ENCODE assay signal across 14 cellular contexts in genomic region chr1:88888755-88889154, GRCh38. TPM values are rescaled to one million over a fixed set of nuclear protein-coding genes. Genes with fewer than 3 reads are reported as not detected.
DNase-seq lines count a peak whose midpoint lies in the region; ATAC-seq lines count a peak whose summit lies in the region.
"Had no signal": no experiment of that assay in that cellular context is flagged by ENCODE, and none has a peak within 500 bp of the region (broad histone marks: within the 10 kb centered on the region; RNA-seq: fewer than 3 reads in every experiment).

No MANE protein-coding gene starts in this region.

- no peaks in the 10 kb centered on the region for H3K27me3 Mint-ChIP-seq in activated naive CD4-positive, alpha-beta T cell treated with anti-CD3 and anti-CD28 coated beads, Interleukin-2, amount 10 ng/mL, durations not matched to agents 7 days and 5 days
- no peaks in the 10 kb centered on the region for H3K27me3 Mint-ChIP-seq in T-helper 17 cell
- no peaks in the 10 kb centered on the region for H3K27me3 Mint-ChIP-seq in stimulated activated naive B cell treated with anti-CD40 and anti-IgM and Interleukin-4, amounts not matched to agents 10 μg/mL and 1 μg/mL and 100 μg/mL, for 72 hours

- peak overlapping the region; percentile 28 for H3K4me3 Mint-ChIP-seq in activated naive CD4-positive, alpha-beta T cell treated with anti-CD3 and anti-CD28 coated beads, Interleukin-2, amount 10 ng/mL, durations not matched to agents 7 days and 5 days
- H3K4me3 Mint-ChIP-seq in T-helper 17 cell = peak overlapping the region; percentile 84
- H3K4me3 Mint-ChIP-seq in stimulated activated naive B cell treated with anti-CD40 and anti-IgM and Interleukin-4, amounts not matched to agents 10 μg/mL and 1 μg/mL and 100 μg/mL, for 72 hours = no peak overlapping the region

- H3K4me1 Mint-ChIP-seq in activated naive CD4-positive, alpha-beta T cell treated with anti-CD3 and anti-CD28 coated beads, Interleukin-2, amount 10 ng/mL, durations not matched to agents 7 days and 5 days = peaks cover 46% of the 10 kb centered on the region
- peaks cover 45% of the 10 kb centered on the region for H3K4me1 Mint-ChIP-seq in T-helper 17 cell
- H3K4me1 Mint-ChIP-seq in stimulated activated naive B cell treated with anti-CD40 and anti-IgM and Interleukin-4, amounts not matched to agents 10 μg/mL and 1 μg/mL and 100 μg/mL, for 72 hours = peaks cover 21 to 22% of the 10 kb centered on the region in 2 donors

- H3K36me3 ChIP-seq in endocrine pancreas (ENCODE audit: control insufficient read depth, insufficient read depth, low read length) = no peaks in the 10 kb centered on the region
- H3K36me3 ChIP-seq: ovary had no signal

- no peak for DNase-seq in activated naive CD4-positive, alpha-beta T cell treated with anti-CD3 and anti-CD28 coated beads, Interleukin-2, amount 10 ng/mL, durations not matched to agents 7 days and 5 days
- no peak for DNase-seq in activated naive CD4-positive, alpha-beta T cell treated with Interleukin-2 at 50 U/mL for 16 hours
- DNase-seq in T-helper 17 cell (no peak), GF-D8 (lab: John Stamatoyannopoulos, UW) (no peak)
- DNase-seq in stimulated activated naive B cell treated with anti-CD40 and anti-IgM and Interleukin-4, amounts not matched to agents 10 μg/mL and 1 μg/mL and 100 μg/mL, for 72 hours = no peak
- no peak for DNase-seq in activated CD4-positive, CD25-positive, alpha-beta regulatory T cell treated with anti-CD3 and anti-CD28 coated beads, Interleukin-2, amount 50 U/mL, for 72 hours
- DNase-seq: activated CD4-positive, CD25-positive, alpha-beta regulatory T cell; esophagus squamous epithelium; lower lobe of right lung; NCI-H2081; NK-92 treated with Interleukin-12 subunit alpha and Interleukin-12 subunit beta, amount 100 ng/mL, for 24 hours; ovary had no signal

- H3K9me3 ChIP-seq in T-helper 17 cell (ENCODE audit: control insufficient read depth, low read length, poor library complexity, severe bottlenecking) = no peaks in the 10 kb centered on the region
- H3K9me3 ChIP-seq in endocrine pancreas (ENCODE audit: control insufficient read depth, low read length) = no peaks in the 10 kb centered on the region
- H3K9me3 ChIP-seq: esophagus squamous epithelium, lower lobe of right lung, ovary had no signal

- no peaks in the 10 kb centered on the region for H3K27me3 ChIP-seq in endocrine pancreas (ENCODE audit: control insufficient read depth, insufficient read depth, low read length)
- H3K27me3 ChIP-seq: esophagus squamous epithelium, ovary had no signal

- peak overlapping the region; percentile 10 for H3K4me3 ChIP-seq in endocrine pancreas (ENCODE audit: control insufficient read depth, insufficient read depth, low read length)
- H3K4me3 ChIP-seq: esophagus squamous epithelium, ovary had no signal

- no peak overlapping the region for H3K9ac ChIP-seq in endocrine pancreas (ENCODE audit: control insufficient read depth, insufficient read depth, low read length)

- H3K27ac Mint-ChIP-seq in activated naive CD4-positive, alpha-beta T cell treated with anti-CD3 and anti-CD28 coated beads, Interleukin-2, amount 10 ng/mL, durations not matched to agents 7 days and 5 days = peak overlapping the region; percentile 33
- H3K27ac Mint-ChIP-seq in T-helper 17 cell = peak overlapping the region; percentile 83
- H3K27ac Mint-ChIP-seq in stimulated activated naive B cell treated with anti-CD40 and anti-IgM and Interleukin-4, amounts not matched to agents 10 μg/mL and 1 μg/mL and 100 μg/mL, for 72 hours = peak overlapping the region; percentile 15

- CTCF ChIA-PET in activated naive CD4-positive, alpha-beta T cell treated with anti-CD3 and anti-CD28 coated beads, Interleukin-2, amount 10 ng/mL, durations not matched to agents 7 days and 5 days (lab: Charles Lee) = interaction anchor here (6.1 kb wide), 1 partner anchor 11 kb away, joined by 49 read pairs; no protein-coding TSS in a partner anchor

- H3K4me1 ChIP-seq in endocrine pancreas (ENCODE audit: control insufficient read depth, insufficient read depth, low read length) = peaks cover 20% of the 10 kb centered on the region

- peaks cover 25% of the 10 kb centered on the region for H3K36me3 Mint-ChIP-seq in activated naive CD4-positive, alpha-beta T cell treated with anti-CD3 and anti-CD28 coated beads, Interleukin-2, amount 10 ng/mL, durations not matched to agents 7 days and 5 days
- H3K36me3 Mint-ChIP-seq in T-helper 17 cell (ENCODE audit: low read depth) = peaks cover 8% of the 10 kb centered on the region
- H3K36me3 Mint-ChIP-seq in stimulated activated naive B cell treated with anti-CD40 and anti-IgM and Interleukin-4, amounts not matched to agents 10 μg/mL and 1 μg/mL and 100 μg/mL, for 72 hours = peaks cover 7 to 13% of the 10 kb centered on the region in 2 donors

- H3K9me3 Mint-ChIP-seq in activated naive CD4-positive, alpha-beta T cell treated with anti-CD3 and anti-CD28 coated beads, Interleukin-2, amount 10 ng/mL, durations not matched to agents 7 days and 5 days = peaks cover 2% of the 10 kb centered on the region
- H3K9me3 Mint-ChIP-seq in stimulated activated naive B cell treated with anti-CD40 and anti-IgM and Interleukin-4, amounts not matched to agents 10 μg/mL and 1 μg/mL and 100 μg/mL, for 72 hours = peaks cover 0 to 2% of the 10 kb centered on the region in 2 donors

- ATAC-seq in T-helper 17 cell (peak; percentile 35), HG03342 (IDR thresholded peaks at IDR 0.05; ENCODE audit: unreplicated experiment) (no peak)
- ATAC-seq in stimulated activated naive B cell treated with anti-CD40 and anti-IgM and Interleukin-4, amounts not matched to agents 10 μg/mL and 1 μg/mL and 100 μg/mL, for 72 hours (replicated peaks) = no peak
- ATAC-seq: lower lobe of right lung had no signal

RNA-seq across cellular contexts. Expression of gene GTF2B, which starts 2.6 kb away (rescaled TPM):
- 10 to 100 TPM; 62.9 to 69.4 TPM for total RNA-seq in T-helper 17 cell

Comparison
In these comparisons a context has a peak if more than half of its experiments do, and no peak if none do; other contexts are left out.
1. H3K27ac Mint-ChIP-seq: peak in every context shown above with its lines; median percentile 83 in T-helper 17 cell; 33 in activated naive CD4-positive, alpha-beta T cell treated with anti-CD3 and anti-CD28 coated beads, Interleukin-2, amount 10 ng/mL, durations not matched to agents 7 days and 5 days; 15 in stimulated activated naive B cell treated with anti-CD40 and anti-IgM and Interleukin-4, amounts not matched to agents 10 μg/mL and 1 μg/mL and 100 μg/mL, for 72 hours.
2. H3K4me3 Mint-ChIP-seq: peak in activated naive CD4-positive, alpha-beta T cell treated with anti-CD3 and anti-CD28 coated beads, Interleukin-2, amount 10 ng/mL, durations not matched to agents 7 days and 5 days (single experiment) and T-helper 17 cell (single experiment); none in stimulated activated naive B cell treated with anti-CD40 and anti-IgM and Interleukin-4, amounts not matched to agents 10 μg/mL and 1 μg/mL and 100 μg/mL, for 72 hours (0 of 2).